25 cellular contexts compared by ENCODE assay signal in the genomic region with DNA sequence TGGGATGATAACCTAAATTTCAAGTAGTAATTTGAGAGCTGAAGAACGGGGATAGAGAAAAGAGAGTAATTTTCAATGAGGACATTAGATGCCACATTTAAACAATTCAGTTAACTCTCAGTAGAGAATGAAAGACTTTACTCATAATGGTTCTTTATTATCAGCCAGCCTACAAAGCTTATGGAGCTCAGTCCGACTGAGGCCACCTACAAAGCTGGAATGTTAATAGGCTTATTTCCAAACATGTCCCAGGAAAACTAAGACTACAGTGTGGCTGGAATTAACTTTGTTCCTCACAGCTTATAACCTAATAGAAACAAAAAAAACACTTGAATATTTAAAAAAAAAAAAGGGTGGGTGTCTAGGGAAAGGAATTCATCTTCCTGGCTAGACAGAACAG. TPM values are rescaled to one million over a fixed set of nuclear protein-coding genes. Genes with fewer than 3 reads are reported as not detected.
"Had no signal": no experiment of that assay in that cellular context is flagged by ENCODE, and none has a peak within 500 bp of the region (broad histone marks: within the 10 kb centered on the region; RNA-seq: fewer than 3 reads in every experiment).

No MANE protein-coding gene starts in this region.

- H3K9me3 ChIP-seq: left lung, pancreas, psoas muscle, thyroid gland had no signal

- ATAC-seq: activated CD8-positive, alpha-beta memory T cell treated with anti-CD3 and anti-CD28 coated beads, Interleukin-2, amount 10 ng/mL, durations not matched to agents 7 days and 5 days; activated CD8-positive, alpha-beta T cell treated with anti-CD3 and anti-CD28 coated beads for 36 hours; foreskin keratinocyte; left lung; natural killer cell treated with Interleukin-12 subunit alpha and Interleukin-12 subunit beta and Interleukin-15 and Interleukin-18, amount 100 ng/mL, for 72 hours; psoas muscle; right cardiac atrium had no signal

- DNase-seq: activated CD4-positive, alpha-beta T cell treated with anti-CD3 and anti-CD28 coated beads for 48 hours; activated CD8-positive, alpha-beta memory T cell treated with anti-CD3 and anti-CD28 coated beads, Interleukin-2, amount 10 ng/mL, durations not matched to agents 7 days and 5 days; activated CD8-positive, alpha-beta T cell treated with anti-CD3 and anti-CD28 coated beads for 36 hours; activated gamma-delta T cell treated with Interleukin-2 at 50 U/mL for 16 hours; activated T-cell treated with anti-CD3 and anti-CD28 coated beads for 4 hours; anterior cingulate cortex; dermis blood vessel endothelial cell; effector CD8-positive, alpha-beta T cell; foreskin keratinocyte; immature natural killer cell; kidney glomerular epithelial cell; left lung; pancreas; psoas muscle; right cardiac atrium; stimulated activated CD4-positive, alpha-beta T cell treated with anti-CD3 and anti-CD28 coated beads, Interleukin-12 subunit alpha, Interleukin-12 subunit beta, amount 100 ng/mL, for 4 hours; stimulated activated CD4-positive, alpha-beta T cell treated with anti-CD3 and anti-CD28 coated beads, Interleukin-4, amount 100 ng/mL, for 4 hours; substantia nigra; T1000; thyroid gland had no signal

- H3K4me3 ChIP-seq: hepatocyte, left lung, lung, pancreas, psoas muscle, thyroid gland had no signal

- H3K4me1 ChIP-seq: foreskin keratinocyte, left lung had no signal

- H3K27ac ChIP-seq: foreskin keratinocyte, hepatocyte, left lung, pancreas, psoas muscle, thyroid gland had no signal

- H3K27me3 ChIP-seq: foreskin keratinocyte, hepatocyte, left lung, pancreas, thyroid gland had no signal

RNA-seq across cellular contexts. Expression of gene CCDC181, which starts 48.5 kb away (rescaled TPM):
- total RNA-seq: activated CD8-positive, alpha-beta T cell treated with anti-CD3 and anti-CD28 coated beads for 36 hours; activated T-helper 1 cell treated with anti-CD3 and anti-CD28 coated beads, Interleukin-12 subunit alpha, Interleukin-12 subunit beta, Interleukin-2, Interleukin-4 antibody, amounts not matched to agents 30 ng/mL and 10 ng/mL and 1 ng/mL, durations not matched to agents 14 hours and 24 hours and 36 hours; dermis blood vessel endothelial cell; foreskin keratinocyte; T-helper 1 cell treated with Interleukin-12 subunit alpha and Interleukin-12 subunit beta and Interleukin-4 antibody, amounts not matched to agents 30 ng/mL and 1 ng/mL, for 36 hours had no signal
